ENCODE assay signal across 8 cellular contexts in genomic region chr19:52048604-52049493, GRCh38. TPM values are rescaled to one million over a fixed set of nuclear protein-coding genes. Genes with fewer than 3 reads are reported as not detected.
DNase-seq lines count a peak whose midpoint lies in the region; ATAC-seq, FAIRE-seq and TF ChIP-seq lines count a peak whose summit lies in the region.

ZNF432 (minus strand) TSS chr19:52048838; CDS start chr19:52046868, 1,970 bp downstream.

- no peak for TF ChIP-seq RAD21 in HCT116 (IDR thresholded peaks at IDR 0.05; ENCODE audit: low read depth)

- no peak for TF ChIP-seq POLR2A in HCT116 (IDR thresholded peaks at IDR 0.05; ENCODE audit: borderline replicate concordance, extremely low read depth, insufficient read depth, insufficient read length)

- no peaks in the 10 kb centered on the region for H3K27me3 ChIP-seq in HCT116 (ENCODE audit: insufficient read depth, low read length)
- H3K27me3 ChIP-seq in SU-DHL-6 (ENCODE audit: low read length): no peaks in the 10 kb centered on the region
- H3K27me3 ChIP-seq in thoracic aorta (replicated peaks; ENCODE audit: insufficient read depth): no peaks in the 10 kb centered on the region

- no peaks in the 10 kb centered on the region for H3F3A ChIP-seq in SU-DHL-6 (ENCODE audit: insufficient read depth)

- peak; percentile 76 for FAIRE-seq in G401.6 (lab: Jason Lieb, UNC)

- H4K20me1 ChIP-seq in HCT116 (ENCODE audit: insufficient read depth) (no peaks in the 10 kb centered on the region), SU-DHL-6 (ENCODE audit: low read depth, low read length) (no peaks in the 10 kb centered on the region)

- H3K4me3 ChIP-seq in HCT116 (replicated peaks in 1 of 2; ENCODE audit: low read depth in 1 of 2, low read length in 2 of 2) (peak within 1 kb of the TSS; percentile 34 to 48), SU-DHL-6 (ENCODE audit: insufficient read depth, low read length, poor library complexity, severe bottlenecking) (no peak within 1 kb of the TSS), thoracic aorta (peak within 1 kb of the TSS; percentile 82)

- H3K4me1 Mint-ChIP-seq in activated naive CD8-positive, alpha-beta T cell treated with anti-CD3 and anti-CD28 coated beads, Interleukin-2, amount 10 ng/mL, durations not matched to agents 7 days and 5 days: peaks cover 11% of the 10 kb centered on the region
- H3K4me1 Mint-ChIP-seq in osteocyte (ENCODE audit: unreplicated experiment): peaks cover 14% of the 10 kb centered on the region

- no peaks in the 10 kb centered on the region for H3K9me2 ChIP-seq in HCT116 (ENCODE audit: insufficient read depth)
- H3K9me2 ChIP-seq in SU-DHL-6 (replicated peaks; ENCODE audit: insufficient read depth, low read length): no peaks in the 10 kb centered on the region

- intact Hi-C loops in HCT116 (cut with micrococcal nuclease) (no loop called here), head of caudate nucleus (cut with DNase I) (loop anchor here (10.0 kb wide), 1 partner anchor 64 kb away; the partner anchor contains the start of gene ZNF350)

- H3K9ac ChIP-seq in HCT116 (ENCODE audit: low read length) (peak within 1 kb of the TSS; percentile 25; the same call in 1 of the 2 replicates), SU-DHL-6 (ENCODE audit: low read length) (no peak within 1 kb of the TSS)

- no peak for TF ChIP-seq CTCF in HCT116 (IDR thresholded peaks at IDR 0.05 in 2 of 3, conservative IDR thresholded peaks at IDR 0.05 in 1 of 3; ENCODE audit: borderline replicate concordance in 1 of 3, insufficient read depth in 1 of 3, low read depth in 2 of 3, low read length in 2 of 3)
- TF ChIP-seq CTCF in SU-DHL-6 (IDR thresholded peaks at IDR 0.05; ENCODE audit: insufficient read depth, low read length, poor library complexity, severe bottlenecking): no peak
- TF ChIP-seq CTCF in osteocyte (IDR thresholded peaks at IDR 0.05): no peak
- no peak for TF ChIP-seq CTCF in thoracic aorta (IDR thresholded peaks at IDR 0.05)

- CTCF ChIA-PET in HCT116 (lab: Charles Lee): no interaction called here

- peaks cover 8 to 9% of the 10 kb centered on the region in 2 experiments; a peak in 2 of 4 replicates for H3K9me3 ChIP-seq in HCT116 (ENCODE audit: control insufficient read depth in 1 of 2, insufficient read depth in 1 of 2, low read depth in 1 of 2, low read length in 2 of 2)
- no peaks in the 10 kb centered on the region; the same call in 1 of the 2 replicates for H3K9me3 ChIP-seq in SU-DHL-6 (ENCODE audit: insufficient read depth, low read length)
- H3K9me3 ChIP-seq in thoracic aorta: peaks cover 34% of the 10 kb centered on the region

- H3K4me3 Mint-ChIP-seq in activated naive CD8-positive, alpha-beta T cell treated with anti-CD3 and anti-CD28 coated beads, Interleukin-2, amount 10 ng/mL, durations not matched to agents 7 days and 5 days: peak within 1 kb of the TSS; percentile 96
- H3K4me3 Mint-ChIP-seq in osteocyte (ENCODE audit: unreplicated experiment): peak within 1 kb of the TSS; percentile 98

- H3K9me3 Mint-ChIP-seq in activated naive CD8-positive, alpha-beta T cell treated with anti-CD3 and anti-CD28 coated beads, Interleukin-2, amount 10 ng/mL, durations not matched to agents 7 days and 5 days: peaks cover 28% of the 10 kb centered on the region
- H3K9me3 Mint-ChIP-seq in osteocyte (ENCODE audit: unreplicated experiment): peaks cover 36% of the 10 kb centered on the region

- H2AFZ ChIP-seq in HCT116 (ENCODE audit: low read depth, low read length, poor library complexity, severe bottlenecking): no peak within 1 kb of the TSS
- no peak within 1 kb of the TSS for H2AFZ ChIP-seq in SU-DHL-6 (ENCODE audit: low read depth, low read length, severe bottlenecking)

- BruUV-seq in HCT116 (replicated peaks; lab: Mats Ljungman, UMichigan): no TSS peak

- H3K36me3 ChIP-seq in HCT116 (ENCODE audit: control insufficient read depth in 1 of 2, insufficient read depth in 2 of 2, low read length in 2 of 2) (no peaks in the 10 kb centered on the region), SU-DHL-6 (ENCODE audit: low read length) (no peaks in the 10 kb centered on the region), thoracic aorta (peaks cover 17% of the 10 kb centered on the region)

- H3K4me2 ChIP-seq in HCT116 (ENCODE audit: low read length): peak within 1 kb of the TSS; percentile 54
- H3K4me2 ChIP-seq in SU-DHL-6 (ENCODE audit: low read depth, low read length, poor library complexity, severe bottlenecking): peak within 1 kb of the TSS; percentile 20

- RAD21 ChIA-PET in HCT116 (lab: Charles Lee; ENCODE audit: low non-redundant PET in 1 of 2, low total read pairs in 2 of 2, uncharacterized antibody in 2 of 2, unreplicated experiment in 2 of 2): no interaction called here

- H3K27ac ChIP-seq in HCT116 (ENCODE audit: low read depth, low read length): no peak within 1 kb of the TSS
- H3K27ac ChIP-seq in SU-DHL-6 (ENCODE audit: low read depth, low read length): no peak within 1 kb of the TSS
- H3K27ac ChIP-seq in thoracic aorta: peak within 1 kb of the TSS; percentile 93 to 94

- H3K27me3 Mint-ChIP-seq in activated naive CD8-positive, alpha-beta T cell treated with anti-CD3 and anti-CD28 coated beads, Interleukin-2, amount 10 ng/mL, durations not matched to agents 7 days and 5 days: no peaks in the 10 kb centered on the region
- H3K27me3 Mint-ChIP-seq in osteocyte (ENCODE audit: unreplicated experiment): no peaks in the 10 kb centered on the region

- no peaks in the 10 kb centered on the region for H3K79me2 ChIP-seq in HCT116 (ENCODE audit: insufficient read depth, low read length)
- no peaks in the 10 kb centered on the region for H3K79me2 ChIP-seq in SU-DHL-6 (ENCODE audit: insufficient read depth, low read length)

- peaks cover 66% of the 10 kb centered on the region for H3K36me3 Mint-ChIP-seq in activated naive CD8-positive, alpha-beta T cell treated with anti-CD3 and anti-CD28 coated beads, Interleukin-2, amount 10 ng/mL, durations not matched to agents 7 days and 5 days
- H3K36me3 Mint-ChIP-seq in osteocyte (ENCODE audit: unreplicated experiment): peaks cover 34% of the 10 kb centered on the region

- H3K27ac Mint-ChIP-seq in activated naive CD8-positive, alpha-beta T cell treated with anti-CD3 and anti-CD28 coated beads, Interleukin-2, amount 10 ng/mL, durations not matched to agents 7 days and 5 days: peak within 1 kb of the TSS; percentile 99
- H3K27ac Mint-ChIP-seq in osteocyte (ENCODE audit: unreplicated experiment): peak within 1 kb of the TSS; percentile 100

- H3K4me1 ChIP-seq in HCT116 (ENCODE audit: control insufficient read depth in 1 of 2, insufficient read depth in 2 of 2, low read length in 2 of 2) (peaks cover 0 to 5% of the 10 kb centered on the region in 2 experiments; a peak in 1 of 4 replicates), thoracic aorta (ENCODE audit: control insufficient read depth in 1 of 2, low read depth in 2 of 2) (no peaks in the 10 kb centered on the region)

- ATAC-seq in HCT116: peak; percentile 70
- ATAC-seq in activated naive CD8-positive, alpha-beta T cell treated with anti-CD3 and anti-CD28 coated beads, Interleukin-2, amount 10 ng/mL, durations not matched to agents 7 days and 5 days (ENCODE audit: low read depth): peak; percentile 88
- peak; percentile 98 for ATAC-seq in thoracic aorta (ENCODE audit: insufficient number of reproducible peaks, low FRiP score, low read depth)

- POLR2A ChIA-PET in HCT116 (lab: Charles Lee): no interaction called here
- POLR2A ChIA-PET in activated naive CD8-positive, alpha-beta T cell treated with anti-CD3 and anti-CD28 coated beads, Interleukin-2, amount 10 ng/mL, durations not matched to agents 7 days and 5 days (lab: Charles Lee): interaction anchor here (0.5 to 1.9 kb wide), 7 partner anchors 20 to 144 kb away, joined by 3 to 10 read pairs (median 4); partner anchors contain the start of genes PPP2R1A, ZNF614, ZNF615 and ZNF649

- DNase-seq in HCT116 (ENCODE audit: low read depth, low spot score) (peak; percentile 16), NAMALWA (ENCODE audit: low spot score) (peak; percentile 89), head of caudate nucleus (peak; percentile 85 to 97 (median 93)), osteocyte (ENCODE audit: extremely low spot score, unreplicated experiment) (peak; percentile 97), thoracic aorta (ENCODE audit: low spot score) (peak; percentile 76)
- peak; percentile 86 for DNase-seq in activated naive CD8-positive, alpha-beta T cell treated with anti-CD3 and anti-CD28 coated beads, Interleukin-2, amount 10 ng/mL, durations not matched to agents 7 days and 5 days

TF ChIP-seq in HCT116, 20 proteins besides CTCF, POLR2A, EP300 and RAD21:
- TF ChIP-seq CEBPB (IDR thresholded peaks at IDR 0.05; ENCODE audit: low read depth) (no peak), YY1 (IDR thresholded peaks at IDR 0.05; ENCODE audit: extremely low read depth, insufficient replicate concordance, low read depth, low read length) (peak; percentile 88)
- TF ChIP-seq, protein P1, sequence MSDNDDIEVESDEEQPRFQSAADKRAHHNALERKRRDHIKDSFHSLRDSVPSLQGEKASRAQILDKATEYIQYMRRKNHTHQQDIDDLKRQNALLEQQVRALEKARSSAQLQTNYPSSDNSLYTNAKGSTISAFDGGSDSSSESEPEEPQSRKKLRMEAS (IDR thresholded peaks at IDR 0.05): peak; percentile 20; the same call in 1 of the 2 replicates
TF ChIP-seq in HCT116: peak in this region for 2.

RNA-seq across cellular contexts. Expression of gene ZNF432, which starts in this region (rescaled TPM):
- 0.64 TPM for total RNA-seq in HCT116 (2021; ENCODE audit: unreplicated experiment)
- polyA plus RNA-seq in HCT116 (2012): 0.36 and 0.40 TPM in 2 replicates
- 10 to 100 TPM; 18.3 to 23.8 TPM for total RNA-seq in activated naive CD8-positive, alpha-beta T cell treated with anti-CD3 and anti-CD28 coated beads, Interleukin-2, amount 10 ng/mL, durations not matched to agents 7 days and 5 days
- total RNA-seq in osteocyte: 11.5 and 12.5 TPM in 2 replicates
- 10 to 100 TPM in 1 of 2 donors, 1 to 10 TPM in 1; 8.9 to 30.1 TPM for total RNA-seq in thoracic aorta

Comparison
In these comparisons a context has a peak if more than half of its experiments do, and no peak if none do; other contexts are left out.
1. Peak in DNase-seq, ATAC-seq, H3K4me3 ChIP-seq, H3K9ac ChIP-seq and H3K4me2 ChIP-seq in HCT116; RNA of the gene not detected or under 1 TPM.
2. DNase-seq: peak in every context shown above with its lines; median percentile 97 in osteocyte; 93 in head of caudate nucleus; 89 in NAMALWA; 86 in activated naive CD8-positive, alpha-beta T cell treated with anti-CD3 and anti-CD28 coated beads, Interleukin-2, amount 10 ng/mL, durations not matched to agents 7 days and 5 days; 76 in thoracic aorta; 16 in HCT116.
3. H3K27ac ChIP-seq: peak in thoracic aorta (2 of 2); none in HCT116 (single experiment) and SU-DHL-6 (single experiment).
4. Peak in every context shown above with its lines, with median percentiles within 50 percentile points of each other: ATAC-seq.